8 cellular contexts compared by ENCODE assay signal in the genomic region with DNA sequence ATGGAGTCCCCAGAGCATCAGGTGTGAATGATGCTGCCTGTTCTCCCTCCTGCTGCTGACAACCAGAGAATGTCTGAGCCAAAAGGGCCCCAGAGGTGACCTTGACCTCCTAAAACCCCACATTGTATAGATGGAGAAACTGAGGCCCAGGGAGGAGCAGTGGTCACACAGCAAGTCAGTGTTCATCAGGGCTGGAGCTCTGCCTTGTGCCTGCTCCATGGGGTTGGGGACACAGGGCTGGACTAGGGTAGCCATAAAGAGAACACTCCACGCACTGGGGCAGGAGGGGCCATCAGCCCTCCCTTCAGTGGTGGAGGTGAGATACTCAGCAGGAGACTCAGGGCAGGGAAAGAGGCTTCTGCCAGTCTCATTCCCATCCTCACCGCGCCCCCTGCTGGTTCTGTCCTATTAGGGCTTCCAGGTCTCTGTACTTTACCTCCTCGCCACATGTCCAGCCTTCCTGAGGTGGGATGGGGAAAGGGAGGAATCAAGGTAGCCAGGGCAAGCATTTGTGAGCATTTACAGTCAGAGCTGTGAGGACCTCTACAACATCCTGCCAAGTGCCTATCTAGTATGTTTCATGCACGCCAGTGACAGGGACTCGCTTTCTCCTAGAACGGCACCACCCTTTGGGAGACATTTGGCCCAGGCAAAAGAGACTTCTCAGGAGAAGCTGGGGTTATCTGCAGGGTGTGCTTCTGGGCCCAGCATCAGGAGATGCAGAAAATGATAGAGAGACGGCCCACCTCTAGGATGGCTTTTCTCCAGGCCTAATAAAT. TPM values are rescaled to one million over a fixed set of nuclear protein-coding genes. Genes with fewer than 3 reads are reported as not detected.
DNase-seq lines count a peak whose midpoint lies in the region; ATAC-seq and TF ChIP-seq lines count a peak whose summit lies in the region.

No MANE protein-coding gene starts in this region.

- intact Hi-C loops in heart right ventricle (cut with DNase I), result loop anchor here (1.0 to 5.0 kb wide), 7 partner anchors 100 to 215 kb away; no protein-coding TSS in a partner anchor

- H3K4me3 ChIP-seq in heart right ventricle (no peak overlapping the region), retinal pigment epithelial cell (ENCODE audit: low read length) (no peak overlapping the region)

- DNase-seq in DMS114 treated with DMSO at 0.1 percent for 48 hours (lab: John Stamatoyannopoulos, UW; ENCODE audit: unreplicated experiment), result peak; percentile 11
- peak; percentile 31 for DNase-seq in HuH-7.5 (ENCODE audit: low spot score)
- peak; percentile 27 for DNase-seq in SKM-1 (lab: John Stamatoyannopoulos, UW; ENCODE audit: unreplicated experiment)
- DNase-seq in activated naive CD8-positive, alpha-beta T cell treated with anti-CD3 and anti-CD28 coated beads, Interleukin-2, amount 50 U/mL, for 16 hours (ENCODE audit: low read depth, low spot score), result peak; percentile 25
- DNase-seq in heart right ventricle, result peak; percentile 70 to 74
- DNase-seq in retinal pigment epithelial cell (ENCODE audit: low read depth), result no peak
- DNase-seq in OCI-M2 (lab: John Stamatoyannopoulos, UW; ENCODE audit: unreplicated experiment), result no peak

- ATAC-seq in heart right ventricle, result peak; percentile 63 to 82 (median 78)
- no peak for ATAC-seq in HG03045 (IDR thresholded peaks at IDR 0.05; ENCODE audit: unreplicated experiment)

- H3K9me3 ChIP-seq in heart right ventricle, result no peaks in the 10 kb centered on the region

- peaks cover 0 to 12% (median 0%) of the 10 kb centered on the region in 9 donors for H3K4me1 ChIP-seq in heart right ventricle

- no peaks in the 10 kb centered on the region for H3K27me3 ChIP-seq in heart right ventricle

- TF ChIP-seq CTCF in heart right ventricle (IDR thresholded peaks at IDR 0.05) (peak; percentile 50 to 76 (median 72)), retinal pigment epithelial cell (conservative IDR thresholded peaks at IDR 0.05; ENCODE audit: low read depth, low read length) (peak; percentile 88)

- H3K36me3 ChIP-seq in heart right ventricle, result no peaks in the 10 kb centered on the region

- H3K27ac ChIP-seq in heart right ventricle, result peak overlapping the region in 1 of 10 donors; percentile 9

- 62 to 69% methylated on average over 8 of the region's 8 CpGs for WGBS in heart right ventricle, 2 donors

RNA-seq across cellular contexts. Expression of gene NEU3, which starts 43.2 kb away (rescaled TPM):
- total RNA-seq in heart right ventricle, result 10 to 100 TPM in 4 of 10 donors, 1 to 10 TPM in 6; 3.4 to 16.1 (median 9.9) TPM
- 1 to 10 TPM; 2.6 to 6.3 TPM for polyA plus RNA-seq in heart right ventricle

Comparison
In these comparisons a context has a peak if more than half of its experiments do, and no peak if none do; other contexts are left out.
1. DNase-seq: peak in DMS114 treated with DMSO at 0.1 percent for 48 hours (single experiment), HuH-7.5 (single experiment), SKM-1 (single experiment), activated naive CD8-positive, alpha-beta T cell treated with anti-CD3 and anti-CD28 coated beads, Interleukin-2, amount 50 U/mL, for 16 hours (single experiment) and heart right ventricle (2 of 2); none in retinal pigment epithelial cell (single experiment) and OCI-M2 (single experiment).